9 cellular contexts compared by ENCODE assay signal in genomic region chr3:179046497-179047353, GRCh38. TPM values are rescaled to one million over a fixed set of nuclear protein-coding genes. Genes with fewer than 3 reads are reported as not detected.
DNase-seq lines count a peak whose midpoint lies in the region; ATAC-seq and TF ChIP-seq lines count a peak whose summit lies in the region.
"Had no signal": no experiment of that assay in that cellular context is flagged by ENCODE, and none has a peak within 500 bp of the region (broad histone marks: within the 10 kb centered on the region; RNA-seq: fewer than 3 reads in every experiment).

No MANE protein-coding gene starts in this region.

- peak; percentile 84 for ATAC-seq in GM21381 (IDR thresholded peaks at IDR 0.05; ENCODE audit: unreplicated experiment)
- peak; percentile 85 for ATAC-seq in HG03439 (IDR thresholded peaks at IDR 0.05; ENCODE audit: unreplicated experiment)
- ATAC-seq: activated CD4-positive, CD25-positive, alpha-beta regulatory T cell treated with anti-CD3 and anti-CD28 coated beads, Interleukin-2, amount 50 U/mL, for 24 hours had no signal

- H3K27me3 Mint-ChIP-seq in Calu3 (ENCODE audit: unreplicated experiment), result no peaks in the 10 kb centered on the region

- CTCF ChIA-PET in Calu3 (lab: Charles Lee), result no interaction called here

- DNase-seq in fibroblast of mammary gland (ENCODE audit: low read depth), result no peak
- DNase-seq in epidermal melanocyte (ENCODE audit: insufficient read length, low spot score), result no peak
- DNase-seq in cortex of kidney (lab: John Stamatoyannopoulos, UW), result no peak
- DNase-seq in NCI-H128 (lab: John Stamatoyannopoulos, UW; ENCODE audit: unreplicated experiment), result no peak
- no peak for DNase-seq in Calu3

- H3K9me3 Mint-ChIP-seq in Calu3 (ENCODE audit: low read depth, unreplicated experiment), result no peaks in the 10 kb centered on the region

- BruUV-seq in Calu3 (replicated peaks; lab: Mats Ljungman, UMichigan), result no TSS peak

- no peak overlapping the region for H3K4me3 Mint-ChIP-seq in Calu3 (ENCODE audit: low read depth, unreplicated experiment)

- no peak overlapping the region for H3K27ac Mint-ChIP-seq in Calu3 (ENCODE audit: unreplicated experiment)

- TF ChIP-seq CTCF in GM12874 (IDR thresholded peaks at IDR 0.05; ENCODE audit: insufficient read depth, low read depth, low read length) (peak; percentile 15; the same call in 1 of the 2 replicates), fibroblast of mammary gland (conservative IDR thresholded peaks at IDR 0.05; ENCODE audit: control insufficient read depth, insufficient read depth, low read depth, low read length) (peak; percentile 6), Calu3 (IDR thresholded peaks at IDR 0.05; ENCODE audit: unreplicated experiment) (no peak)

- H3K4me3 ChIP-seq in fibroblast of mammary gland (ENCODE audit: control insufficient read depth, low read depth, low read length), result no peak overlapping the region

- H3K4me1 Mint-ChIP-seq in Calu3 (ENCODE audit: low read depth, unreplicated experiment), result no peaks in the 10 kb centered on the region

- intact Hi-C loops in Calu3 (cut with micrococcal nuclease; ENCODE audit: unreplicated experiment), result no loop called here

- no peaks in the 10 kb centered on the region for H3K36me3 Mint-ChIP-seq in Calu3 (ENCODE audit: insufficient read depth, unreplicated experiment)

RNA-seq across cellular contexts. Expression of gene ZMAT3, which starts 24.9 kb away (rescaled TPM):
- 10.5 and 12.1 TPM in 2 replicates for total RNA-seq in Calu3 (2022)
